Comparison of ENCODE assay signal across 1 cellular context in genomic region chr2:1577846-1578245, GRCh38.
TF ChIP-seq lines count a peak whose summit lies in the region.

No MANE protein-coding gene starts in this region.

TF ChIP-seq in HepG2, 621 proteins besides CTCF, POLR2A, EP300 and RAD21 (continued from another document):
- TF ChIP-seq, protein P1, sequence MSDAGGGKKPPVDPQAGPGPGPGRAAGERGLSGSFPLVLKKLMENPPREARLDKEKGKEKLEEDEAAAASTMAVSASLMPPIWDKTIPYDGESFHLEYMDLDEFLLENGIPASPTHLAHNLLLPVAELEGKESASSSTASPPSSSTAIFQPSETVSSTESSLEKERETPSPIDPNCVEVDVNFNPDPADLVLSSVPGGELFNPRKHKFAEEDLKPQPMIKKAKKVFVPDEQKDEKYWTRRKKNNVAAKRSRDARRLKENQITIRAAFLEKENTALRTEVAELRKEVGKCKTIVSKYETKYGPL (CRISPR knock-in tag; IDR thresholded peaks at IDR 0.05): no peak
- TF ChIP-seq, protein P2, sequence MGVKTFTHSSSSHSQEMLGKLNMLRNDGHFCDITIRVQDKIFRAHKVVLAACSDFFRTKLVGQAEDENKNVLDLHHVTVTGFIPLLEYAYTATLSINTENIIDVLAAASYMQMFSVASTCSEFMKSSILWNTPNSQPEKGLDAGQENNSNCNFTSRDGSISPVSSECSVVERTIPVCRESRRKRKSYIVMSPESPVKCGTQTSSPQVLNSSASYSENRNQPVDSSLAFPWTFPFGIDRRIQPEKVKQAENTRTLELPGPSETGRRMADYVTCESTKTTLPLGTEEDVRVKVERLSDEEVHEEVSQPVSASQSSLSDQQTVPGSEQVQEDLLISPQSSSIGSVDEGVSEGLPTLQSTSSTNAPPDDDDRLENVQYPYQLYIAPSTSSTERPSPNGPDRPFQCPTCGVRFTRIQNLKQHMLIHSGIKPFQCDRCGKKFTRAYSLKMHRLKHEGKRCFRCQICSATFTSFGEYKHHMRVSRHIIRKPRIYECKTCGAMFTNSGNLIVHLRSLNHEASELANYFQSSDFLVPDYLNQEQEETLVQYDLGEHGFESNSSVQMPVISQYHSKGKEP (CRISPR knock-in tag; IDR thresholded peaks at IDR 0.05): no peak
- TF ChIP-seq KLF6 (CRISPR knock-in tag; IDR thresholded peaks at IDR 0.05) (no peak), MAFK (conservative IDR thresholded peaks at IDR 0.05 in 1 of 2, IDR thresholded peaks at IDR 0.05 in 1 of 2; ENCODE audit: low read length in 2 of 2) (peak; percentile 77 to 89)
- TF ChIP-seq, protein P3, sequence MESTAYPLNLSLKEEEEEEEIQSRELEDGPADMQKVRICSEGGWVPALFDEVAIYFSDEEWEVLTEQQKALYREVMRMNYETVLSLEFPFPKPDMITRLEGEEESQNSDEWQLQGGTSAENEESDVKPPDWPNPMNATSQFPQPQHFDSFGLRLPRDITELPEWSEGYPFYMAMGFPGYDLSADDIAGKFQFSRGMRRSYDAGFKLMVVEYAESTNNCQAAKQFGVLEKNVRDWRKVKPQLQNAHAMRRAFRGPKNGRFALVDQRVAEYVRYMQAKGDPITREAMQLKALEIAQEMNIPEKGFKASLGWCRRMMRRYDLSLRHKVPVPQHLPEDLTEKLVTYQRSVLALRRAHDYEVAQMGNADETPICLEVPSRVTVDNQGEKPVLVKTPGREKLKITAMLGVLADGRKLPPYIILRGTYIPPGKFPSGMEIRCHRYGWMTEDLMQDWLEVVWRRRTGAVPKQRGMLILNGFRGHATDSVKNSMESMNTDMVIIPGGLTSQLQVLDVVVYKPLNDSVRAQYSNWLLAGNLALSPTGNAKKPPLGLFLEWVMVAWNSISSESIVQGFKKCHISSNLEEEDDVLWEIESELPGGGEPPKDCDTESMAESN (CRISPR knock-in tag; conservative IDR thresholded peaks at IDR 0.05): no peak
